1 cellular context compared by ENCODE assay signal in the genomic region with DNA sequence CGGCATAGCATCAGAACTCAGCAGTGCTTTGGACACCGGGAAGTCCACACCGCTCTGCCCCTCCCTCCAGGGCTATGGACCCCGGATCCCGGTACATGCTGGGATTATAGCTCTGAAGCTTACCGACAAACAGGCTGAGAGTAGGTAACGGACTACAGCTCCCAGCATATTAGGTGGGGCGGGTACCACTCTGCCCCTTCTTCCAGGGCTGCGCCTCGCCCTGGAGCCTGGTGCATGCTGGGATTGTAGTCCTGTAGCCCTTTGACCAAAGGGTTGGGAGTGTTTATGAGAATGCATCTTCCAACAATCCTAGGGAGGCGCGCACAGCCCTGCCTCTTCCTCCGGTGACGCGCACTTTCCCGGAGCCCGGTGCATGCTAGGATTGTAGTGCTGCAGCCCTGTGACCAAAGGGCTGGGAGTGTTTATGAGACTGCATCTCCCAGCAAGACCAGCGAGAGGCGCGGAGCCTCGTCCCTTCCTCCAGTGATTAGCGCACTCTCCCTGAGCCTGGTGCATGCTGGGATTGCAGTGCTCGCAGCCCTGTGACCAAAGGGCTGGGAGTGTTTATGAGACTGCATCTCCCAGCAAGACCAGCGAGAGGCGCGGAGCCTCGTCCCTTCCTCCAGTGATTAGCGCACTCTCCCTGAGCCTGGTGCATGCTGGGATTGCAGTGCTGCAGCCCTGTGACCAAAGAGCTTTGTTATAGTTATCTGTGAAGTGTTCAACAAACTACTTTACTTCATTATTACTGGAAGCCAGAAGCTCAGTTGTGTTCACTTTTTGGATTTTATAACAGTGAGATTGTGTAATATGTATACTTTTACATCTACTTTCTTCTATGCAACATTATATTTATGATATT.
TF ChIP-seq lines count a peak whose summit lies in the region.

No MANE protein-coding gene starts in this region.

TF ChIP-seq in K562, 482 proteins besides CTCF, POLR2A, EP300 and RAD21:
- 0 out of 4 replicates have a peak, but pooled peaks of 1 of the 2 experiments have one; percentile 27 for TF ChIP-seq NRF1 (conservative IDR thresholded peaks at IDR 0.05 in 1 of 2, IDR thresholded peaks at IDR 0.05 in 1 of 2)
- TF ChIP-seq CXXC5 (CRISPR knock-in tag; IDR thresholded peaks at IDR 0.05): peak; percentile 71
- TF ChIP-seq, protein P1, sequence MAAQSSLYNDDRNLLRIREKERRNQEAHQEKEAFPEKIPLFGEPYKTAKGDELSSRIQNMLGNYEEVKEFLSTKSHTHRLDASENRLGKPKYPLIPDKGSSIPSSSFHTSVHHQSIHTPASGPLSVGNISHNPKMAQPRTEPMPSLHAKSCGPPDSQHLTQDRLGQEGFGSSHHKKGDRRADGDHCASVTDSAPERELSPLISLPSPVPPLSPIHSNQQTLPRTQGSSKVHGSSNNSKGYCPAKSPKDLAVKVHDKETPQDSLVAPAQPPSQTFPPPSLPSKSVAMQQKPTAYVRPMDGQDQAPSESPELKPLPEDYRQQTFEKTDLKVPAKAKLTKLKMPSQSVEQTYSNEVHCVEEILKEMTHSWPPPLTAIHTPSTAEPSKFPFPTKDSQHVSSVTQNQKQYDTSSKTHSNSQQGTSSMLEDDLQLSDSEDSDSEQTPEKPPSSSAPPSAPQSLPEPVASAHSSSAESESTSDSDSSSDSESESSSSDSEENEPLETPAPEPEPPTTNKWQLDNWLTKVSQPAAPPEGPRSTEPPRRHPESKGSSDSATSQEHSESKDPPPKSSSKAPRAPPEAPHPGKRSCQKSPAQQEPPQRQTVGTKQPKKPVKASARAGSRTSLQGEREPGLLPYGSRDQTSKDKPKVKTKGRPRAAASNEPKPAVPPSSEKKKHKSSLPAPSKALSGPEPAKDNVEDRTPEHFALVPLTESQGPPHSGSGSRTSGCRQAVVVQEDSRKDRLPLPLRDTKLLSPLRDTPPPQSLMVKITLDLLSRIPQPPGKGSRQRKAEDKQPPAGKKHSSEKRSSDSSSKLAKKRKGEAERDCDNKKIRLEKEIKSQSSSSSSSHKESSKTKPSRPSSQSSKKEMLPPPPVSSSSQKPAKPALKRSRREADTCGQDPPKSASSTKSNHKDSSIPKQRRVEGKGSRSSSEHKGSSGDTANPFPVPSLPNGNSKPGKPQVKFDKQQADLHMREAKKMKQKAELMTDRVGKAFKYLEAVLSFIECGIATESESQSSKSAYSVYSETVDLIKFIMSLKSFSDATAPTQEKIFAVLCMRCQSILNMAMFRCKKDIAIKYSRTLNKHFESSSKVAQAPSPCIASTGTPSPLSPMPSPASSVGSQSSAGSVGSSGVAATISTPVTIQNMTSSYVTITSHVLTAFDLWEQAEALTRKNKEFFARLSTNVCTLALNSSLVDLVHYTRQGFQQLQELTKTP (IDR thresholded peaks at IDR 0.05; ENCODE audit: low read depth in 1 of 2, partially characterized antibody in 2 of 2): peak in 1 of 2 experiments; percentile 94
- TF ChIP-seq, protein P2, sequence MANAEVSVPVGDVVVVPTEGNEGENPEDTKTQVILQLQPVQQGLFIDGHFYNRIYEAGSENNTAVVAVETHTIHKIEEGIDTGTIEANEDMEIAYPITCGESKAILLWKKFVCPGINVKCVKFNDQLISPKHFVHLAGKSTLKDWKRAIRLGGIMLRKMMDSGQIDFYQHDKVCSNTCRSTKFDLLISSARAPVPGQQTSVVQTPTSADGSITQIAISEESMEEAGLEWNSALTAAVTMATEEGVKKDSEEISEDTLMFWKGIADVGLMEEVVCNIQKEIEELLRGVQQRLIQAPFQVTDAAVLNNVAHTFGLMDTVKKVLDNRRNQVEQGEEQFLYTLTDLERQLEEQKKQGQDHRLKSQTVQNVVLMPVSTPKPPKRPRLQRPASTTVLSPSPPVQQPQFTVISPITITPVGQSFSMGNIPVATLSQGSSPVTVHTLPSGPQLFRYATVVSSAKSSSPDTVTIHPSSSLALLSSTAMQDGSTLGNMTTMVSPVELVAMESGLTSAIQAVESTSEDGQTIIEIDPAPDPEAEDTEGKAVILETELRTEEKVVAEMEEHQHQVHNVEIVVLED (CRISPR knock-in tag; IDR thresholded peaks at IDR 0.05): 0 out of 2 replicates have a peak, but pooled peaks have one; percentile 22
- TF ChIP-seq GABPA (tag; conservative IDR thresholded peaks at IDR 0.05; ENCODE audit: low read depth): peak; percentile 40; the same call in 1 of the 2 replicates
